In the genomic region with DNA sequence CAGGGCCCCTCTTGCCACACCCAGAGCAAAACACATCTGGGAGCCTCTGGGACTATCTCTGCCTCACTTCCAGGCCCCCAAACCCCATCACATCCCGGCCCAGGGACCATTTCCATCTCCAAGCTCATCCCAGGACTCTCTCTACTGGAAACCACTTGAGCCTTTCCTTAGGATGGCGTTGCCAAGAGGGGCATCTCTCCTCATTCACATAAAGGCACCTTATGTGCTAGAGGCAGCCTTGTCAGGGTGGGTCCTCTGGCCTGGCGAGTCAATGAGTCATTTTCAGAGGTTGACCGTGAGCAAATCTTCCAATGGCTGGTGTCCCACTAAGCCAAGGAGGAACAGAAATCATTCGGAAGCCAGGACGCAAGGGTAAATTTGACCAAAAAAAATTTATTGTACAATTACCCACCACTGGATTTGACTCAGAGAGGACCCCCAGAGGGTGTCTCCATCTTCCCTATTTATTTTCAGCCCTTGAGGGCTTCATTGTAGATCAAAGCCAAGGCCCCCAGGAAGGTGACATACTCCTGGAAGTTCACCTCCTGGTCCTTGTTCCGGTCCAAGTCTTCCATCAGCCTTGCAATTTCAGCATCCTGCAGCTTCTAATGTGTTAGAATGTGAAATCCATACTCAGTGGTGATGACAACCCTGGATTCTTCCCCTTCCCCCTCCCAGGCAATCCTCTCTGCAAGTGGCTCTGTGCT, we compare ENCODE assay signal across 8 cellular contexts. TPM values are rescaled to one million over a fixed set of nuclear protein-coding genes. Genes with fewer than 3 reads are reported as not detected.
DNase-seq lines count a peak whose midpoint lies in the region; ATAC-seq and TF ChIP-seq lines count a peak whose summit lies in the region.

No MANE protein-coding gene starts in this region.

- CTCF ChIA-PET in activated CD4-positive, alpha-beta memory T cell treated with anti-CD3 and anti-CD28 coated beads for 36 hours (lab: Charles Lee): interaction anchor here (0.7 to 6.3 kb wide), 17 partner anchors 9 to 453 kb away, joined by 3 to 269 read pairs (median 4); partner anchors contain the start of genes S100A14, S100A2 and S100A4

- DNase-seq in G401 (ENCODE audit: low spot score): peak; percentile 30
- DNase-seq in activated CD4-positive, alpha-beta memory T cell treated with anti-CD3 and anti-CD28 coated beads for 36 hours: no peak
- DNase-seq in foreskin fibroblast: peak in 1 of 2 donors; percentile 75
- DNase-seq in stimulated activated CD4-positive, alpha-beta T cell treated with anti-CD3 and anti-CD28 coated beads, Interleukin-12 subunit alpha, Interleukin-12 subunit beta, amount 100 ng/mL, for 4 hours: no peak
- DNase-seq in epidermal melanocyte (ENCODE audit: insufficient read length, low spot score): no peak
- no peak for DNase-seq in NOMO-1 (lab: John Stamatoyannopoulos, UW; ENCODE audit: unreplicated experiment in 2 of 2)

- intact Hi-C loops in activated CD4-positive, alpha-beta memory T cell treated with anti-CD3 and anti-CD28 coated beads for 36 hours (cut with micrococcal nuclease): loop anchor here (10.0 kb wide), 1 partner anchor 100 kb away; the partner anchor contains the start of gene CHTOP

- peak overlapping the region; percentile 96 for H3K27ac ChIP-seq in skeletal muscle tissue (ENCODE audit: low read depth, low read length)

- peaks cover 0 to 3% (median 0%) of the 10 kb centered on the region in 3 donors for H3K36me3 ChIP-seq in skeletal muscle tissue (ENCODE audit: control insufficient read depth in 3 of 3, insufficient read depth in 3 of 3, low read length in 3 of 3)

- peaks cover 64% of the 10 kb centered on the region for H3K4me1 Mint-ChIP-seq in activated CD4-positive, alpha-beta memory T cell treated with anti-CD3 and anti-CD28 coated beads for 36 hours (ENCODE audit: low read depth)

- POLR2A ChIA-PET in activated CD4-positive, alpha-beta memory T cell treated with anti-CD3 and anti-CD28 coated beads for 36 hours (lab: Charles Lee): interaction anchor here (0.6 to 6.4 kb wide), 7 partner anchors 10 to 745 kb away, joined by 3 to 99 read pairs (median 17); partner anchors contain the start of genes CHTOP, S100A2 and S100A4

- H3K9me3 ChIP-seq in skeletal muscle tissue (ENCODE audit: control insufficient read depth in 3 of 3, low read length in 3 of 3): no peaks in the 10 kb centered on the region

- H3K9me3 Mint-ChIP-seq in activated CD4-positive, alpha-beta memory T cell treated with anti-CD3 and anti-CD28 coated beads for 36 hours: no peaks in the 10 kb centered on the region

- peaks cover 37 to 48% (median 41%) of the 10 kb centered on the region in 3 donors for H3K4me1 ChIP-seq in skeletal muscle tissue (ENCODE audit: control insufficient read depth in 3 of 3, insufficient read depth in 3 of 3, low read length in 3 of 3)

- no peaks in the 10 kb centered on the region for H3K27me3 Mint-ChIP-seq in activated CD4-positive, alpha-beta memory T cell treated with anti-CD3 and anti-CD28 coated beads for 36 hours

- H3K4me3 Mint-ChIP-seq in activated CD4-positive, alpha-beta memory T cell treated with anti-CD3 and anti-CD28 coated beads for 36 hours: peak overlapping the region; percentile 91

- no peak for TF ChIP-seq CTCF in foreskin fibroblast (IDR thresholded peaks at IDR 0.05; ENCODE audit: low read depth, low read length)

- in situ Hi-C loops in G401 (cut with HindIII; ENCODE audit: low sequenced_read_pairs): no loop called here

- H3K36me3 Mint-ChIP-seq in activated CD4-positive, alpha-beta memory T cell treated with anti-CD3 and anti-CD28 coated beads for 36 hours: peaks cover 24% of the 10 kb centered on the region

- no peak for ATAC-seq in GM18868 (IDR thresholded peaks at IDR 0.05; ENCODE audit: unreplicated experiment)

- peak overlapping the region; percentile 70 to 97 (median 91) for H3K9ac ChIP-seq in skeletal muscle tissue (ENCODE audit: low read depth in 1 of 3, low read length in 3 of 3)

- peaks cover 0 to 5% (median 0%) of the 10 kb centered on the region in 3 donors for H3K27me3 ChIP-seq in skeletal muscle tissue (ENCODE audit: control insufficient read depth in 3 of 3, insufficient read depth in 3 of 3, low read length in 3 of 3)

- H3K4me3 ChIP-seq in foreskin fibroblast (ENCODE audit: low read depth in 1 of 2, low read length in 2 of 2) (peak overlapping the region; percentile 90 to 100), skeletal muscle tissue (ENCODE audit: low read length in 3 of 3) (peak overlapping the region; percentile 95 to 97 (median 95))

- peak overlapping the region; percentile 96 for H3K27ac Mint-ChIP-seq in activated CD4-positive, alpha-beta memory T cell treated with anti-CD3 and anti-CD28 coated beads for 36 hours

RNA-seq across cellular contexts. Expression of gene S100A6, which starts 1.4 kb away (rescaled TPM):
- total RNA-seq in G401 (2014; rRNA removed; shearing (Covaris generic)): 308 and 563 TPM in 2 replicates
- total RNA-seq in activated CD4-positive, alpha-beta memory T cell treated with anti-CD3 and anti-CD28 coated beads for 36 hours: 100 to 1,000 TPM; 503 to 513 TPM
- 203 TPM for total RNA-seq in skeletal muscle tissue

RNA-seq across cellular contexts. Expression of gene S100A5, which starts 6.4 kb away (rescaled TPM):
- 1.5 and 15.4 TPM in 2 replicates for total RNA-seq in G401 (2014; rRNA removed; shearing (Covaris generic))
- 1 to 10 TPM; 3.3 to 4.0 TPM for total RNA-seq in activated CD4-positive, alpha-beta memory T cell treated with anti-CD3 and anti-CD28 coated beads for 36 hours
- total RNA-seq in skeletal muscle tissue: not detected

RNA-seq across cellular contexts. Expression of gene S100A4, which starts 11.2 kb away (rescaled TPM):
- 452 and 453 TPM in 2 replicates for total RNA-seq in G401 (2014; rRNA removed; shearing (Covaris generic))
- 100 to 1,000 TPM; 352 to 382 TPM for total RNA-seq in activated CD4-positive, alpha-beta memory T cell treated with anti-CD3 and anti-CD28 coated beads for 36 hours
- 165 TPM for total RNA-seq in skeletal muscle tissue

RNA-seq across cellular contexts. Expression of gene S100A3, which starts 14.7 kb away (rescaled TPM):
- total RNA-seq in G401 (2014; rRNA removed; shearing (Covaris generic)): 0.37 and 4.3 TPM in 2 replicates
- total RNA-seq in activated CD4-positive, alpha-beta memory T cell treated with anti-CD3 and anti-CD28 coated beads for 36 hours: not detected
- total RNA-seq in skeletal muscle tissue: not detected

RNA-seq across cellular contexts. Expression of gene S100A2, which starts 31.3 kb away (rescaled TPM):
- total RNA-seq in G401 (2014; rRNA removed; shearing (Covaris generic)): 10.6 and 10.8 TPM in 2 replicates
- total RNA-seq in activated CD4-positive, alpha-beta memory T cell treated with anti-CD3 and anti-CD28 coated beads for 36 hours: 1 to 10 TPM; 3.5 to 5.3 TPM
- total RNA-seq in skeletal muscle tissue: not detected
